In genomic region chr6:128521302-128521632, GRCh38 we compare ENCODE assay signal across 9 cellular contexts. TPM values are rescaled to one million over a fixed set of nuclear protein-coding genes. Genes with fewer than 3 reads are reported as not detected.
A peak's percentile ranks its signal among the peaks of the same experiment; 100 is the strongest.
DNase-seq lines count a peak whose midpoint lies in the region; ATAC-seq and TF ChIP-seq lines count a peak whose summit lies in the region.
"Had no signal": no experiment of that assay in that cellular context is flagged by ENCODE, and none has a peak within 500 bp of the region (broad histone marks: within the 10 kb centered on the region; RNA-seq: fewer than 3 reads in every experiment).

No MANE protein-coding gene starts in this region.

- no peaks in the 10 kb centered on the region for H3K9me3 ChIP-seq in ascending aorta
- H3K9me3 ChIP-seq in liver (ENCODE audit: control insufficient read depth in 4 of 4, low read length in 3 of 4) = no peaks in the 10 kb centered on the region
- no peaks in the 10 kb centered on the region for H3K9me3 ChIP-seq in thoracic aorta

- H3K4me3 Mint-ChIP-seq in activated T-cell treated with anti-CD3 and anti-CD28 coated beads, Interleukin-2, amount 50 U/mL, for 24 hours = peak overlapping the region; percentile 89

- no peak for DNase-seq in activated T-cell treated with anti-CD3 and anti-CD28 coated beads, Interleukin-2, amount 50 U/mL, for 24 hours
- DNase-seq in activated T-cell treated with anti-CD3 and anti-CD28 coated beads, Interleukin-2, amount 50 U/mL, for 48 hours = no peak
- DNase-seq in ascending aorta (ENCODE audit: low spot score in 2 of 2) = no peak
- no peak for DNase-seq in thoracic aorta (ENCODE audit: low spot score)
- DNase-seq in epidermal melanocyte (ENCODE audit: insufficient read length, low spot score) = no peak
- DNase-seq in retina = no peak
- DNase-seq: DND-41 had no signal

- peaks cover 56% of the 10 kb centered on the region for H3K27me3 Mint-ChIP-seq in activated T-cell treated with anti-CD3 and anti-CD28 coated beads, Interleukin-2, amount 50 U/mL, for 24 hours

- no peak for TF ChIP-seq RAD21 in liver (IDR thresholded peaks at IDR 0.05)

- H3K4me1 Mint-ChIP-seq in activated T-cell treated with anti-CD3 and anti-CD28 coated beads, Interleukin-2, amount 50 U/mL, for 24 hours (ENCODE audit: low read depth) = peaks cover 24% of the 10 kb centered on the region

- peak overlapping the region; percentile 64 to 95 for H3K9ac ChIP-seq in liver (ENCODE audit: low read depth in 1 of 2, low read length in 2 of 2)

- ATAC-seq in thoracic aorta (ENCODE audit: insufficient number of reproducible peaks, low FRiP score, low read depth) (no peak), HG03460 (IDR thresholded peaks at IDR 0.05; ENCODE audit: unreplicated experiment) (no peak)

- no peaks in the 10 kb centered on the region for H3K9me3 Mint-ChIP-seq in activated T-cell treated with anti-CD3 and anti-CD28 coated beads, Interleukin-2, amount 50 U/mL, for 24 hours

- TF ChIP-seq CTCF in ascending aorta (IDR thresholded peaks at IDR 0.05) = no peak
- TF ChIP-seq CTCF in liver (IDR thresholded peaks at IDR 0.05; ENCODE audit: low read depth, low read length, missing input control) = no peak
- TF ChIP-seq CTCF in thoracic aorta (IDR thresholded peaks at IDR 0.05) = no peak

- WGBS in liver = 46% methylated on average over 2 of the region's 2 CpGs

- peaks cover 15% of the 10 kb centered on the region for H3K36me3 Mint-ChIP-seq in activated T-cell treated with anti-CD3 and anti-CD28 coated beads, Interleukin-2, amount 50 U/mL, for 24 hours (ENCODE audit: low read depth)

- H3K27me3 ChIP-seq in ascending aorta (no peaks in the 10 kb centered on the region), liver (ENCODE audit: control insufficient read depth in 4 of 4, insufficient read depth in 4 of 4, low read length in 3 of 4) (no peaks in the 10 kb centered on the region), thoracic aorta (replicated peaks; ENCODE audit: insufficient read depth) (no peaks in the 10 kb centered on the region)

- H3K4me1 ChIP-seq in ascending aorta (peaks cover 0 to 6% of the 10 kb centered on the region in 2 donors), liver (ENCODE audit: control insufficient read depth in 4 of 4, insufficient read depth in 4 of 4, low read length in 3 of 4) (peaks cover 2 to 32% (median 18%) of the 10 kb centered on the region in 4 donors), thoracic aorta (ENCODE audit: control insufficient read depth in 1 of 2, low read depth in 2 of 2) (peaks cover 7 to 33% of the 10 kb centered on the region in 2 donors)

- intact Hi-C loops in ascending aorta (cut with DNase I) = no loop called here

- H3K27ac ChIP-seq in ascending aorta (peak overlapping the region; percentile 92 to 94), liver (ENCODE audit: low read depth in 1 of 2, low read length in 2 of 2) (peak overlapping the region; percentile 88 to 97), thoracic aorta (peak overlapping the region; percentile 92 to 95)

- H3K36me3 ChIP-seq in ascending aorta (no peaks in the 10 kb centered on the region), liver (ENCODE audit: control insufficient read depth in 4 of 4, insufficient read depth in 3 of 4, low read depth in 1 of 4, low read length in 3 of 4) (no peaks in the 10 kb centered on the region), thoracic aorta (no peaks in the 10 kb centered on the region)

- H3K4me3 ChIP-seq in ascending aorta (peak overlapping the region; percentile 84 to 96), liver (ENCODE audit: low read depth in 1 of 3, low read length in 3 of 3) (peak overlapping the region; percentile 45 to 64 (median 61)), thoracic aorta (peak overlapping the region; percentile 88)

- H3K27ac Mint-ChIP-seq in activated T-cell treated with anti-CD3 and anti-CD28 coated beads, Interleukin-2, amount 50 U/mL, for 24 hours = no peak overlapping the region

TF ChIP-seq in liver, 16 proteins besides CTCF, POLR2A, EP300 and RAD21:
- TF ChIP-seq FOXA2 (IDR thresholded peaks at IDR 0.05) = no peak
TF ChIP-seq in liver: peak in this region for 0.

RNA-seq across cellular contexts. Expression of gene PTPRK, which starts 0.9 kb away (rescaled TPM):
- total RNA-seq in ascending aorta (73.1 TPM), liver (10 to 100 TPM; 25.9 to 61.2 TPM), thoracic aorta (10 to 100 TPM; 33.7 to 36.0 TPM)
- 10 to 100 TPM; 12.1 to 32.3 TPM for polyA plus RNA-seq in liver
